ENCODE assay signal across 15 cellular contexts in genomic region chr9:97418894-97419293, GRCh38. TPM values are rescaled to one million over a fixed set of nuclear protein-coding genes. Genes with fewer than 3 reads are reported as not detected.
DNase-seq lines count a peak whose midpoint lies in the region; ATAC-seq and TF ChIP-seq lines count a peak whose summit lies in the region.
"Had no signal": no experiment of that assay in that cellular context is flagged by ENCODE, and none has a peak within 500 bp of the region (broad histone marks: within the 10 kb centered on the region; RNA-seq: fewer than 3 reads in every experiment).

No MANE protein-coding gene starts in this region.

- TF ChIP-seq POLR2A in HCT116 (IDR thresholded peaks at IDR 0.05; ENCODE audit: borderline replicate concordance, extremely low read depth, insufficient read depth, insufficient read length), result no peak
- TF ChIP-seq POLR2A in esophagus muscularis mucosa (IDR thresholded peaks at IDR 0.05; ENCODE audit: low read depth), result no peak

- H3K27me3 ChIP-seq in HCT116 (ENCODE audit: insufficient read depth, low read length), result no peaks in the 10 kb centered on the region
- no peaks in the 10 kb centered on the region for H3K27me3 ChIP-seq in esophagus muscularis mucosa
- no peaks in the 10 kb centered on the region for H3K27me3 ChIP-seq in mucosa of rectum (ENCODE audit: control insufficient read depth in 2 of 2, insufficient read depth in 2 of 2, low read length in 2 of 2)
- H3K27me3 ChIP-seq in ascending aorta, result no peaks in the 10 kb centered on the region
- H3K27me3 ChIP-seq: BE2C had no signal

- 87% methylated on average over 3 of the region's 3 CpGs for WGBS in esophagus muscularis mucosa

- ATAC-seq in HCT116 (no peak), T-helper 17 cell (no peak), omental fat pad (ENCODE audit: low FRiP score) (no peak), GM21447 (IDR thresholded peaks at IDR 0.05; ENCODE audit: unreplicated experiment) (no peak)
- ATAC-seq: K562 had no signal

- no peaks in the 10 kb centered on the region for H3K79me2 ChIP-seq in HCT116 (ENCODE audit: insufficient read depth, low read length)

- H2AFZ ChIP-seq in HCT116 (ENCODE audit: low read depth, low read length, poor library complexity, severe bottlenecking), result no peak overlapping the region

- H3K27ac ChIP-seq in HCT116 (ENCODE audit: low read depth, low read length), result no peak overlapping the region
- H3K27ac ChIP-seq in esophagus muscularis mucosa (replicated peaks in 1 of 4), result no peak overlapping the region
- peak overlapping the region; percentile 19 to 53 for H3K27ac ChIP-seq in mucosa of rectum (ENCODE audit: low read depth in 2 of 2, low read length in 2 of 2)
- no peak overlapping the region for H3K27ac ChIP-seq in ascending aorta

- no peak for TF ChIP-seq RAD21 in HCT116 (IDR thresholded peaks at IDR 0.05; ENCODE audit: low read depth)

- peak overlapping the region; percentile 22 for H3K4me2 ChIP-seq in HCT116 (ENCODE audit: low read length)

- POLR2A ChIA-PET in HCT116 (lab: Charles Lee), result no interaction called here

- RAD21 ChIA-PET in HCT116 (lab: Charles Lee; ENCODE audit: low non-redundant PET in 1 of 2, low total read pairs in 2 of 2, uncharacterized antibody in 2 of 2, unreplicated experiment in 2 of 2), result no interaction called here

- H3K36me3 ChIP-seq in HCT116 (ENCODE audit: control insufficient read depth in 1 of 2, insufficient read depth in 2 of 2, low read length in 2 of 2) (no peaks in the 10 kb centered on the region), esophagus muscularis mucosa (no peaks in the 10 kb centered on the region), mucosa of rectum (ENCODE audit: control insufficient read depth in 2 of 2, insufficient read depth in 2 of 2, low read length in 2 of 2) (no peaks in the 10 kb centered on the region), ascending aorta (peaks cover 0 to 2% of the 10 kb centered on the region in 2 donors)
- H3K36me3 ChIP-seq: BE2C had no signal

- H3K9ac ChIP-seq in HCT116 (ENCODE audit: low read length) (no peak overlapping the region), mucosa of rectum (ENCODE audit: low read depth in 1 of 2, low read length in 2 of 2) (no peak overlapping the region)

- no peak overlapping the region for H3K4me3 Mint-ChIP-seq in T-helper 17 cell
- H3K4me3 Mint-ChIP-seq: CD8-positive, alpha-beta memory T cell; HFFc6 had no signal

- DNase-seq in HCT116 (ENCODE audit: low read depth, low spot score) (no peak), T-helper 17 cell (no peak), esophagus muscularis mucosa (ENCODE audit: extremely low spot score) (peak; percentile 17), omental fat pad (ENCODE audit: low spot score) (no peak), GDM1 (lab: John Stamatoyannopoulos, UW) (no peak), ascending aorta (ENCODE audit: low spot score in 2 of 2) (no peak)
- DNase-seq: BE2C; C1 segment of cervical spinal cord; CD4-positive, CD25-positive, alpha-beta regulatory T cell; CD8-positive, alpha-beta memory T cell; COR-L47 had no signal

- TF ChIP-seq CTCF in HCT116 (IDR thresholded peaks at IDR 0.05 in 2 of 3, conservative IDR thresholded peaks at IDR 0.05 in 1 of 3; ENCODE audit: borderline replicate concordance in 1 of 3, insufficient read depth in 1 of 3, low read depth in 2 of 3, low read length in 2 of 3) (no peak), esophagus muscularis mucosa (IDR thresholded peaks at IDR 0.05) (no peak), omental fat pad (IDR thresholded peaks at IDR 0.05) (no peak), ascending aorta (IDR thresholded peaks at IDR 0.05) (no peak)

- H3K9me2 ChIP-seq in HCT116 (ENCODE audit: insufficient read depth), result no peaks in the 10 kb centered on the region

- H3K4me1 ChIP-seq in HCT116 (ENCODE audit: control insufficient read depth in 1 of 2, insufficient read depth in 2 of 2, low read length in 2 of 2), result peaks cover 0 to 8% of the 10 kb centered on the region in 2 experiments; a peak in 2 of 4 replicates
- peaks cover 6 to 14% (median 8%) of the 10 kb centered on the region in 4 donors for H3K4me1 ChIP-seq in esophagus muscularis mucosa
- peaks cover 12 to 19% of the 10 kb centered on the region in 2 donors for H3K4me1 ChIP-seq in mucosa of rectum (ENCODE audit: control insufficient read depth in 2 of 2, insufficient read depth in 2 of 2, low read length in 2 of 2)
- H3K4me1 ChIP-seq in ascending aorta, result peaks cover 0 to 5% of the 10 kb centered on the region in 2 donors
- H3K4me1 ChIP-seq: BE2C had no signal

- H3K9me3 ChIP-seq in HCT116 (ENCODE audit: control insufficient read depth in 1 of 2, insufficient read depth in 1 of 2, low read depth in 1 of 2, low read length in 2 of 2) (no peaks in the 10 kb centered on the region), T-helper 17 cell (ENCODE audit: control insufficient read depth, low read length, poor library complexity, severe bottlenecking) (no peaks in the 10 kb centered on the region), esophagus muscularis mucosa (no peaks in the 10 kb centered on the region), mucosa of rectum (ENCODE audit: control insufficient read depth in 2 of 2, low read length in 2 of 2) (no peaks in the 10 kb centered on the region), ascending aorta (no peaks in the 10 kb centered on the region)
- H3K9me3 ChIP-seq: BE2C had no signal

- H3K36me3 Mint-ChIP-seq in T-helper 17 cell (ENCODE audit: low read depth), result no peaks in the 10 kb centered on the region

- peaks cover 36% of the 10 kb centered on the region for H3K4me1 Mint-ChIP-seq in T-helper 17 cell

- peak overlapping the region; percentile 70 for H3K27ac Mint-ChIP-seq in T-helper 17 cell

- CTCF ChIA-PET in HCT116 (lab: Charles Lee), result no interaction called here

- H4K20me1 ChIP-seq in HCT116 (ENCODE audit: insufficient read depth), result no peaks in the 10 kb centered on the region

- intact Hi-C loops in HCT116 (cut with micrococcal nuclease) (no loop called here), esophagus muscularis mucosa (cut with DNase I) (no loop called here), ascending aorta (cut with DNase I) (no loop called here)

- no peak for TF ChIP-seq EP300 in esophagus muscularis mucosa (IDR thresholded peaks at IDR 0.05)

- no TSS peak for BruUV-seq in HCT116 (replicated peaks; lab: Mats Ljungman, UMichigan)

- H3K27me3 Mint-ChIP-seq in T-helper 17 cell, result no peaks in the 10 kb centered on the region
- H3K27me3 Mint-ChIP-seq: CD4-positive, CD25-positive, alpha-beta regulatory T cell; CD8-positive, alpha-beta memory T cell had no signal

- H3K4me3 ChIP-seq in HCT116 (replicated peaks in 1 of 2; ENCODE audit: low read depth in 1 of 2, low read length in 2 of 2), result no peak overlapping the region
- no peak overlapping the region for H3K4me3 ChIP-seq in esophagus muscularis mucosa
- H3K4me3 ChIP-seq in mucosa of rectum (ENCODE audit: low read length in 2 of 2), result no peak overlapping the region
- H3K4me3 ChIP-seq in ascending aorta, result no peak overlapping the region
- H3K4me3 ChIP-seq: K562 had no signal

TF ChIP-seq in HCT116, 20 proteins besides CTCF, POLR2A, EP300 and RAD21:
- no peak for TF ChIP-seq POLR2AphosphoS5 (IDR thresholded peaks at IDR 0.05; ENCODE audit: low read depth, low read length)
- no peak for TF ChIP-seq EZH2 (IDR thresholded peaks at IDR 0.05)
- no peak for TF ChIP-seq ZNF274 (IDR thresholded peaks at IDR 0.05; ENCODE audit: low read depth, low read length)
- TF ChIP-seq ZBTB33 (IDR thresholded peaks at IDR 0.05; ENCODE audit: extremely low read depth, insufficient replicate concordance, low read length), result no peak
- no peak for TF ChIP-seq CBX3 (IDR thresholded peaks at IDR 0.05; ENCODE audit: low read depth)
- TF ChIP-seq CEBPB (IDR thresholded peaks at IDR 0.05; ENCODE audit: low read depth), result no peak
- TF ChIP-seq SIN3A (IDR thresholded peaks at IDR 0.05; ENCODE audit: low read depth), result no peak
- no peak for TF ChIP-seq EGR1 (IDR thresholded peaks at IDR 0.05; ENCODE audit: low read depth)
- no peak for TF ChIP-seq ELF1 (IDR thresholded peaks at IDR 0.05; ENCODE audit: borderline replicate concordance, low read depth)
- TF ChIP-seq TCF7L2 (IDR thresholded peaks at IDR 0.05; ENCODE audit: borderline replicate concordance, extremely low read depth, insufficient read depth, insufficient read length), result no peak
- no peak for TF ChIP-seq FOSL1 (IDR thresholded peaks at IDR 0.05; ENCODE audit: low read depth)
- no peak for TF ChIP-seq ZFX (IDR thresholded peaks at IDR 0.05)
- no peak for TF ChIP-seq SP1 (IDR thresholded peaks at IDR 0.05; ENCODE audit: low read depth)
- no peak for TF ChIP-seq EZH2phosphoT487 (IDR thresholded peaks at IDR 0.05; ENCODE audit: borderline replicate concordance)
- no peak for TF ChIP-seq JUND (IDR thresholded peaks at IDR 0.05)
- no peak for TF ChIP-seq MAX (IDR thresholded peaks at IDR 0.05)

RNA-seq across cellular contexts. Expression of gene TDRD7, which starts 7.0 kb away (rescaled TPM):
- total RNA-seq in HCT116 (2021; ENCODE audit: unreplicated experiment), result 8.0 TPM
- polyA plus RNA-seq in HCT116 (2012), result 4.7 and 5.6 TPM in 2 replicates
- 10 to 100 TPM in 1 of 2 donors, 1 to 10 TPM in 1; 8.5 to 10.4 TPM for total RNA-seq in T-helper 17 cell
- 10 to 100 TPM; 15.4 to 22.9 (median 16.4) TPM for total RNA-seq in esophagus muscularis mucosa
- total RNA-seq in omental fat pad, result 10 to 100 TPM in 2 of 4 donors, 1 to 10 TPM in 2; 8.0 to 18.1 (median 11.1) TPM
- total RNA-seq in ascending aorta, result 3.0 TPM

Comparison
In these comparisons a context has a peak if more than half of its experiments do, and no peak if none do; other contexts are left out.
1. H3K27ac ChIP-seq: peak in mucosa of rectum (2 of 2); none in HCT116 (single experiment), esophagus muscularis mucosa (0 of 4) and ascending aorta (0 of 2).